Comparison of ENCODE assay signal across 6 cellular contexts in the genomic region with DNA sequence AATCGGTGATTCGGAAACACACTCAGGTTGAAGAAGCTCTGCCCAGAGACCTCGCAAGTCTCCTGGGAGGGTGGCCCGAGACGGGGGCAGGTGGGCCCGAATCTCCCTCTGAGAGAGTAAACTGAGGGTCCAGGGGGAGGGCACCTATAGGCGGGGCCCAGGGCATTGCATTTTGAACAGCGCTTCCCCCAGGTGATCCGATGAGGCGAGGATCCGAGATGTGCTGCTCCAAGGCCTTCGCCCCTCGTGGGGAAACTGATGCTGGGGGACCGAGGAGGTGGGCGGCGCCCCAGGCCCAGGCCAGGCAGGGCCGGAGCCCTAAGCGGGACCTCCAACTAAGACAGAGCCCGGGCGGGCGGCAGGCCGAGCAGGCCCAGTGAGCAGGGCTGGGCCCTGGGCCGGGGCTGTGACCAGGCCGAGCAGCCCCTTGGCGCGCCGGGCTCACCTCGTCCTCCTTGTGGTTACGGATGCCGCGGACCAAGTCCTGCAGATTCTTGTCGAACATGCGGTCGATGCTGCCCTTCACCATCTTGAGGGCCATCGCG. TPM values are rescaled to one million over a fixed set of nuclear protein-coding genes. Genes with fewer than 3 reads are reported as not detected.
DNase-seq lines count a peak whose midpoint lies in the region; ATAC-seq, FAIRE-seq and TF ChIP-seq lines count a peak whose summit lies in the region.

No MANE protein-coding gene starts in this region.

- H3K9ac ChIP-seq in iPS-20b (ENCODE audit: low read depth, low read length): peak overlapping the region; percentile 95

- 17% methylated on average over 1 of the region's 36 CpGs for WGBS in A549 (ENCODE audit: missing lambda C conversion rate)

- POLR2A ChIA-PET in A549 (lab: Yijun Ruan, JAX): interaction anchor here (1.3 kb wide), 1 partner anchor 277 kb away, joined by 3 read pairs; no protein-coding TSS in a partner anchor

- TF ChIP-seq EP300 in A549 (IDR thresholded peaks at IDR 0.05): no peak

- H3K4me2 ChIP-seq in A549: peak overlapping the region; percentile 94
- peak overlapping the region; percentile 99 for H3K4me2 ChIP-seq in GM23338

- H3K27ac ChIP-seq in A549 (peak overlapping the region; percentile 98 to 99), GM23338 (ENCODE audit: low read depth) (peak overlapping the region; percentile 74; the same call in 1 of the 2 replicates), iPS-20b (ENCODE audit: low read length) (no peak overlapping the region)

- TF ChIP-seq CTCF in A549 (IDR thresholded peaks at IDR 0.05): no peak
- no peak for TF ChIP-seq CTCF in GM23338 (conservative IDR thresholded peaks at IDR 0.05; ENCODE audit: low read depth in 2 of 2)

- H3K36me3 Mint-ChIP-seq in GM23338 (ENCODE audit: low read depth): peaks cover 9% of the 10 kb centered on the region
- peaks cover 15% of the 10 kb centered on the region for H3K36me3 Mint-ChIP-seq in activated CD4-positive, alpha-beta T cell treated with anti-CD3 and anti-CD28 coated beads, Interleukin-2, amount 10 ng/mL, durations not matched to agents 24 days and 14 days (ENCODE audit: low read depth)

- peaks cover 53% of the 10 kb centered on the region for H3K79me2 ChIP-seq in GM23338 (replicated peaks; ENCODE audit: insufficient read depth)

- ATAC-seq in A549 (peak in 1 of 2 experiments; percentile 42; a peak in 2 of 6 replicates), GM23338 (peak; percentile 7), esophagus mucosa (no peak)

- intact Hi-C loops in activated CD4-positive, alpha-beta T cell treated with anti-CD3 and anti-CD28 coated beads, Interleukin-2, amount 10 ng/mL, durations not matched to agents 24 days and 14 days (cut with micrococcal nuclease): loop anchor here (1.0 to 10.0 kb wide), 8 partner anchors 12 to 464 kb away; partner anchors contain the start of genes BTBD2, DOT1L, IZUMO4 and LSM7

- H3K4me3 Mint-ChIP-seq in GM23338: peak overlapping the region; percentile 91
- peak overlapping the region; percentile 84 for H3K4me3 Mint-ChIP-seq in activated CD4-positive, alpha-beta T cell treated with anti-CD3 and anti-CD28 coated beads, Interleukin-2, amount 10 ng/mL, durations not matched to agents 24 days and 14 days

- TF ChIP-seq POLR2A in A549 (IDR thresholded peaks at IDR 0.05; ENCODE audit: low read length): no peak

- TF ChIP-seq RAD21 in A549 (conservative IDR thresholded peaks at IDR 0.05 in 1 of 2, IDR thresholded peaks at IDR 0.05 in 1 of 2): no peak

- H3K27me3 ChIP-seq in GM23338 (ENCODE audit: insufficient read depth) (no peaks in the 10 kb centered on the region), iPS-20b (ENCODE audit: insufficient read depth, low read length) (no peaks in the 10 kb centered on the region)

- H2AFZ ChIP-seq in GM23338: no peak overlapping the region

- peak overlapping the region; percentile 62; the same call in 1 of the 2 replicates for H3K27ac Mint-ChIP-seq in GM23338
- H3K27ac Mint-ChIP-seq in activated CD4-positive, alpha-beta T cell treated with anti-CD3 and anti-CD28 coated beads, Interleukin-2, amount 10 ng/mL, durations not matched to agents 24 days and 14 days: peak overlapping the region; percentile 71

- peaks cover 47% of the 10 kb centered on the region for H4K20me1 ChIP-seq in GM23338 (replicated peaks; ENCODE audit: insufficient read depth)

- H3K36me3 ChIP-seq in GM23338 (ENCODE audit: insufficient read depth) (no peaks in the 10 kb centered on the region), iPS-20b (ENCODE audit: insufficient read depth, low read depth, low read length) (peaks cover 15% of the 10 kb centered on the region; the same call in 1 of the 2 replicates)

- peaks cover 11% of the 10 kb centered on the region; the same call in 1 of the 2 replicates for H3F3A ChIP-seq in GM23338 (replicated peaks; ENCODE audit: low read depth)

- peaks cover 26% of the 10 kb centered on the region for H3K4me1 Mint-ChIP-seq in GM23338
- peaks cover 28% of the 10 kb centered on the region for H3K4me1 Mint-ChIP-seq in activated CD4-positive, alpha-beta T cell treated with anti-CD3 and anti-CD28 coated beads, Interleukin-2, amount 10 ng/mL, durations not matched to agents 24 days and 14 days

- H3K4me1 ChIP-seq in A549 (peaks cover 15% of the 10 kb centered on the region; the same call in 2 of the 3 replicates), GM23338 (ENCODE audit: insufficient read depth) (no peaks in the 10 kb centered on the region; the same call in 1 of the 2 replicates), iPS-20b (ENCODE audit: insufficient read depth, low read length) (peaks cover 8% of the 10 kb centered on the region; the same call in 1 of the 2 replicates)

- no peaks in the 10 kb centered on the region for H3K9me2 ChIP-seq in GM23338 (ENCODE audit: insufficient read depth)

- CTCF ChIA-PET in A549 (lab: Yijun Ruan, JAX): interaction anchor here (0.8 to 1.4 kb wide), 2 partner anchors 11 to 313 kb away, joined by 3 to 4 read pairs; no protein-coding TSS in a partner anchor

- peak overlapping the region; percentile 98 for H3K4me3 ChIP-seq in A549
- H3K4me3 ChIP-seq in GM23338: peak overlapping the region; percentile 98
- H3K4me3 ChIP-seq in iPS-20b (ENCODE audit: low read length): peak overlapping the region; percentile 95

- no peak for FAIRE-seq in A549 (lab: Jason Lieb, UNC)

- DNase-seq in A549 (ENCODE audit: low read depth in 1 of 2, low spot score in 1 of 2) (no peak), GM23338 (ENCODE audit: low spot score) (no peak), NCI-H510A treated with DMSO at 0.1 percent for 48 hours (lab: John Stamatoyannopoulos, UW) (no peak)
- DNase-seq in activated CD4-positive, alpha-beta T cell treated with anti-CD3 and anti-CD28 coated beads, Interleukin-2, amount 10 ng/mL, durations not matched to agents 24 days and 14 days: no peak

- peaks cover 6% of the 10 kb centered on the region for H3K27me3 Mint-ChIP-seq in GM23338 (ENCODE audit: insufficient read depth, low read depth, poor library complexity)
- no peaks in the 10 kb centered on the region for H3K27me3 Mint-ChIP-seq in activated CD4-positive, alpha-beta T cell treated with anti-CD3 and anti-CD28 coated beads, Interleukin-2, amount 10 ng/mL, durations not matched to agents 24 days and 14 days

- H3K9me3 Mint-ChIP-seq in GM23338: no peaks in the 10 kb centered on the region
- no peaks in the 10 kb centered on the region for H3K9me3 Mint-ChIP-seq in activated CD4-positive, alpha-beta T cell treated with anti-CD3 and anti-CD28 coated beads, Interleukin-2, amount 10 ng/mL, durations not matched to agents 24 days and 14 days

- H3K9me3 ChIP-seq in A549: no peaks in the 10 kb centered on the region
- H3K9me3 ChIP-seq in iPS-20b (ENCODE audit: insufficient read depth, low read depth, low read length): no peaks in the 10 kb centered on the region

TF ChIP-seq in A549, 52 proteins besides CTCF, POLR2A, EP300 and RAD21 (continues in another document):
- no peak for TF ChIP-seq EHF (CRISPR knock-in tag; IDR thresholded peaks at IDR 0.05)

TF ChIP-seq in GM23338, 12 proteins besides CTCF, POLR2A, EP300 and RAD21:
- no peak for TF ChIP-seq POLR2AphosphoS5 (IDR thresholded peaks at IDR 0.05; ENCODE audit: low read depth)

RNA-seq across cellular contexts. Expression of gene AP3D1, which starts 0.5 kb away (rescaled TPM):
- polyA plus RNA-seq in A549 (2011; rRNA removed) (44.4 and 64.8 TPM in 2 replicates), A549 (2017; fragmentation: RNase III; extraction: RNeasy Plus Mini Kit Qiagen cat#74134 plus additional on column Dnase treatment) (61.0 to 67.2 TPM (median 66.9 TPM) in 3 replicates), GM23338 (2016; fragmentation: Nextera tagmentation; extraction: Ambion mirVana) (101 and 117 TPM in 2 replicates)
- 90.7 and 104 TPM in 2 replicates for polyA plus RNA-seq in A549 (2012; cell fraction: cytosol; rRNA removed)
- polyA plus RNA-seq in A549 (2012; cell fraction: nucleus; rRNA removed): 176 and 178 TPM in 2 replicates
- polyA minus RNA-seq in A549 (2011; rRNA and poly(A)+ RNA removed): 121 and 124 TPM in 2 replicates
- total RNA-seq in GM23338 (2014; rRNA removed; shearing (Covaris generic)): 205 and 236 TPM in 2 replicates
- 104 and 113 TPM in 2 replicates for total RNA-seq in activated CD4-positive, alpha-beta T cell treated with anti-CD3 and anti-CD28 coated beads, Interleukin-2, amount 10 ng/mL, durations not matched to agents 24 days and 14 days
- 84.2 TPM for total RNA-seq in esophagus mucosa

RNA-seq across cellular contexts. Expression of gene DOT1L, which starts 12.9 kb away (rescaled TPM):
- polyA plus RNA-seq in A549 (2011; rRNA removed): 2.7 and 5.0 TPM in 2 replicates
- 8.3 and 9.4 TPM in 2 replicates for polyA plus RNA-seq in A549 (2012; cell fraction: cytosol; rRNA removed)
- polyA plus RNA-seq in A549 (2012; cell fraction: nucleus; rRNA removed): 28.8 and 59.9 TPM in 2 replicates
- 8.3 to 10.2 TPM (median 10.1 TPM) in 3 replicates for polyA plus RNA-seq in A549 (2017; fragmentation: RNase III; extraction: RNeasy Plus Mini Kit Qiagen cat#74134 plus additional on column Dnase treatment)
- 12.3 and 18.9 TPM in 2 replicates for polyA minus RNA-seq in A549 (2011; rRNA and poly(A)+ RNA removed)
- 23.4 and 40.6 TPM in 2 replicates for total RNA-seq in GM23338 (2014; rRNA removed; shearing (Covaris generic))
- 25.5 and 31.0 TPM in 2 replicates for polyA plus RNA-seq in GM23338 (2016; fragmentation: Nextera tagmentation; extraction: Ambion mirVana)
- total RNA-seq in activated CD4-positive, alpha-beta T cell treated with anti-CD3 and anti-CD28 coated beads, Interleukin-2, amount 10 ng/mL, durations not matched to agents 24 days and 14 days: 127 and 137 TPM in 2 replicates
- total RNA-seq in esophagus mucosa: 20.8 TPM

RNA-seq across cellular contexts. Expression of gene IZUMO4, which starts 54.2 kb away (rescaled TPM):
- polyA plus RNA-seq in A549 (2011; rRNA removed) (0.36 and 0.70 TPM in 2 replicates), A549 (2017; fragmentation: RNase III; extraction: RNeasy Plus Mini Kit Qiagen cat#74134 plus additional on column Dnase treatment) (1.0 to 1.8 TPM (median 1.0 TPM) in 3 replicates), GM23338 (2016; fragmentation: Nextera tagmentation; extraction: Ambion mirVana) (0.57 and 0.82 TPM in 2 replicates)
- polyA plus RNA-seq in A549 (2012; cell fraction: cytosol; rRNA removed): 0.29 and 0.32 TPM in 2 replicates
- polyA plus RNA-seq in A549 (2012; cell fraction: nucleus; rRNA removed): 7.6 and 8.6 TPM in 2 replicates
- 0.33 and 0.44 TPM in 2 replicates for polyA minus RNA-seq in A549 (2011; rRNA and poly(A)+ RNA removed)
- 2.2 and 2.6 TPM in 2 replicates for total RNA-seq in GM23338 (2014; rRNA removed; shearing (Covaris generic))
- 9.5 and 10.0 TPM in 2 replicates for total RNA-seq in activated CD4-positive, alpha-beta T cell treated with anti-CD3 and anti-CD28 coated beads, Interleukin-2, amount 10 ng/mL, durations not matched to agents 24 days and 14 days
- 4.7 TPM for total RNA-seq in esophagus mucosa

RNA-seq across cellular contexts. Expression of gene MOB3A, which starts 54.7 kb away (rescaled TPM):
- polyA plus RNA-seq in A549 (2011; rRNA removed): 10.9 and 12.9 TPM in 2 replicates
- 10.9 and 17.2 TPM in 2 replicates for polyA plus RNA-seq in A549 (2012; cell fraction: cytosol; rRNA removed)
- polyA plus RNA-seq in A549 (2012; cell fraction: nucleus; rRNA removed): 13.7 and 18.2 TPM in 2 replicates
- polyA plus RNA-seq in A549 (2017; fragmentation: RNase III; extraction: RNeasy Plus Mini Kit Qiagen cat#74134 plus additional on column Dnase treatment): 8.4 to 9.1 TPM (median 8.7 TPM) in 3 replicates
- 19.7 and 26.2 TPM in 2 replicates for polyA minus RNA-seq in A549 (2011; rRNA and poly(A)+ RNA removed)
- total RNA-seq in GM23338 (2014; rRNA removed; shearing (Covaris generic)): 5.9 and 9.4 TPM in 2 replicates
- 2.9 TPM in 2 replicates for polyA plus RNA-seq in GM23338 (2016; fragmentation: Nextera tagmentation; extraction: Ambion mirVana)
- total RNA-seq in activated CD4-positive, alpha-beta T cell treated with anti-CD3 and anti-CD28 coated beads, Interleukin-2, amount 10 ng/mL, durations not matched to agents 24 days and 14 days: 184 and 185 TPM in 2 replicates
- 28.1 TPM for total RNA-seq in esophagus mucosa
